25 cellular contexts compared by ENCODE assay signal in genomic region chr22:49586244-49586748, GRCh38.
DNase-seq lines count a peak whose midpoint lies in the region; ATAC-seq, FAIRE-seq and TF ChIP-seq lines count a peak whose summit lies in the region.
"Had no signal": no experiment of that assay in that cellular context is flagged by ENCODE, and none has a peak within 500 bp of the region (broad histone marks: within the 10 kb centered on the region; RNA-seq: fewer than 3 reads in every experiment).

No MANE protein-coding gene starts in this region.

- intact Hi-C loops in K562 (cut with micrococcal nuclease): no loop called here

- TF ChIP-seq RAD21 in Ishikawa (IDR thresholded peaks at IDR 0.05; ENCODE audit: low read depth) (no peak), K562 (CRISPR knock-in tag; conservative IDR thresholded peaks at IDR 0.05 in 1 of 2, IDR thresholded peaks at IDR 0.05 in 1 of 2) (no peak)

- H3K79me1 ChIP-seq in mesendoderm (ENCODE audit: low read length): no peaks in the 10 kb centered on the region

- TF ChIP-seq POLR2A in K562 (conservative IDR thresholded peaks at IDR 0.05): no peak

- no peaks in the 10 kb centered on the region for H3F3A ChIP-seq in GM23338 (replicated peaks; ENCODE audit: low read depth)

- H3K4me1 ChIP-seq in GM23338 (ENCODE audit: insufficient read depth) (no peaks in the 10 kb centered on the region), K562 (replicated peaks in 1 of 2; ENCODE audit: control insufficient read depth in 2 of 2, insufficient read depth in 2 of 2, low read length in 2 of 2) (no peaks in the 10 kb centered on the region; a peak in 2 of 5 replicates), mesendoderm (ENCODE audit: control insufficient read depth, low read depth, low read length) (no peaks in the 10 kb centered on the region)

- no peaks in the 10 kb centered on the region for H3K79me2 ChIP-seq in GM23338 (replicated peaks; ENCODE audit: insufficient read depth)
- H3K79me2 ChIP-seq in K562 (ENCODE audit: control insufficient read depth, insufficient read depth, low read length): peaks cover 30% of the 10 kb centered on the region
- H3K79me2 ChIP-seq in mesendoderm (ENCODE audit: control insufficient read depth, insufficient read depth, low read length): no peaks in the 10 kb centered on the region
- H3K79me2 ChIP-seq: hepatocyte had no signal

- H3K9ac ChIP-seq in K562 (ENCODE audit: insufficient read depth in 1 of 2, low read depth in 2 of 2, low read length in 2 of 2): no peak overlapping the region
- H3K9ac ChIP-seq in mesendoderm (ENCODE audit: low read length): no peak overlapping the region

- 0 out of 2 replicates have a peak, but pooled peaks cover 2% of the 10 kb centered on the region for H3K9me3 ChIP-seq in K562 (replicated peaks; ENCODE audit: control insufficient read depth, insufficient read depth, low read depth, low read length)
- H3K9me3 ChIP-seq: thoracic aorta had no signal

- H2BK120ac ChIP-seq in mesendoderm (ENCODE audit: low read depth, low read length): no peak overlapping the region

- no peak overlapping the region for H2AFZ ChIP-seq in GM23338
- H2AFZ ChIP-seq in K562 (ENCODE audit: low read depth, low read length): no peak overlapping the region
- H2AFZ ChIP-seq: hepatocyte had no signal

- no peak overlapping the region for H4K8ac ChIP-seq in mesendoderm (ENCODE audit: low read depth, low read length)

- H2BK5ac ChIP-seq in mesendoderm (ENCODE audit: low read length): no peak overlapping the region

- BruUV-seq in K562 (replicated peaks; lab: Mats Ljungman, UMichigan): no TSS peak

- FAIRE-seq in K562 (lab: Jason Lieb, UNC): no peak

- no peak overlapping the region for H3K23ac ChIP-seq in mesendoderm (ENCODE audit: low read length)

- H3K9me2 ChIP-seq in GM23338 (ENCODE audit: insufficient read depth): no peaks in the 10 kb centered on the region

- no peak overlapping the region for H3K4ac ChIP-seq in mesendoderm (ENCODE audit: low read depth, low read length)

- H3K36me3 Mint-ChIP-seq in GM23338 (ENCODE audit: low read depth): no peaks in the 10 kb centered on the region

- no peak overlapping the region; the same call in 1 of the 2 replicates for H3K27ac Mint-ChIP-seq in GM23338
- H3K27ac Mint-ChIP-seq: CD4-positive, alpha-beta T cell; HFFc6; T-helper 17 cell had no signal

- peaks cover 3% of the 10 kb centered on the region; the same call in 2 of the 3 replicates for H3K4me1 Mint-ChIP-seq in GM23338

- H3K27ac ChIP-seq in GM23338 (ENCODE audit: low read depth) (no peak overlapping the region), K562 (ENCODE audit: extremely low read depth, low read depth, low read length) (no peak overlapping the region), mesendoderm (ENCODE audit: low read depth, low read length) (no peak overlapping the region)
- H3K27ac ChIP-seq: dorsolateral prefrontal cortex, hepatocyte, thoracic aorta, VCaP had no signal

- H3K4me2 ChIP-seq in GM23338: no peak overlapping the region
- H3K4me2 ChIP-seq in K562 (ENCODE audit: insufficient read depth, low read length): no peak overlapping the region
- no peak overlapping the region for H3K4me2 ChIP-seq in mesendoderm (ENCODE audit: low read length)
- H3K4me2 ChIP-seq: hepatocyte had no signal

- POLR2A ChIA-PET in K562 (lab: Yijun Ruan, JAX): no interaction called here

- H3K4me3 ChIP-seq in GM23338 (no peak overlapping the region), K562 (no peak overlapping the region), mesendoderm (ENCODE audit: low read length) (no peak overlapping the region)
- H3K4me3 ChIP-seq: dorsolateral prefrontal cortex, hepatocyte, thoracic aorta had no signal

- TF ChIP-seq CTCF in GM23338 (conservative IDR thresholded peaks at IDR 0.05; ENCODE audit: low read depth in 2 of 2): no peak
- TF ChIP-seq CTCF in K562 (IDR thresholded peaks at IDR 0.05 in 2 of 3, conservative IDR thresholded peaks at IDR 0.05 in 1 of 3; ENCODE audit: insufficient read depth in 2 of 3, low read depth in 1 of 3, low read length in 3 of 3): no peak

- H4K5ac ChIP-seq in mesendoderm (ENCODE audit: low read length): no peak overlapping the region

- DNase-seq in GM23338 (ENCODE audit: low spot score) (no peak), K562 (ENCODE audit: extremely low read depth in 1 of 4, low spot score in 3 of 4) (no peak), mesendoderm (peak; percentile 17), NCI-H146 (lab: John Stamatoyannopoulos, UW) (no peak), putamen (ENCODE audit: low spot score) (no peak)
- DNase-seq: activated gamma-delta T cell treated with Interleukin-2 at 50 U/mL for 16 hours; amygdala; foreskin fibroblast; HFFc6; immature natural killer cell; NCI-H510A treated with DMSO at 0.1 percent for 48 hours; retina; RPMI8226; stimulated activated CD4-positive, alpha-beta T cell treated with anti-CD3 and anti-CD28 coated beads, Interleukin-4, amount 100 ng/mL, for 24 hours; stimulated activated naive CD4-positive, alpha-beta T cell treated with Interleukin-2 at 50 U/mL for 16 hours; T-helper 17 cell had no signal

- WGBS in K562 (ENCODE audit: insufficient coverage, low coverage, missing lambda C conversion rate): 87% methylated on average over 13 of the region's 20 CpGs
- WGBS in mesendoderm (ENCODE audit: extremely low coverage, insufficient coverage, low lambda C conversion rate): no CpG with 5 or more reads among the region's 20 CpGs

- CTCF ChIA-PET in K562 (lab: Yijun Ruan, JAX; ENCODE audit: low intra/inter-chr PET ratio): no interaction called here

- no peaks in the 10 kb centered on the region for H3K9me1 ChIP-seq in K562 (ENCODE audit: control insufficient read depth, insufficient read depth, low read length)

- H2AK5ac ChIP-seq in mesendoderm (ENCODE audit: low read length): no peak overlapping the region

- H3K9me3 Mint-ChIP-seq in GM23338: no peaks in the 10 kb centered on the region; the same call in 2 of the 3 replicates
- H3K9me3 Mint-ChIP-seq: CD4-positive, alpha-beta T cell; central memory CD8-positive, alpha-beta T cell; immature natural killer cell had no signal

- peak overlapping the region; percentile 9 for H3K56ac ChIP-seq in mesendoderm (ENCODE audit: low read length)

- H2BK15ac ChIP-seq in mesendoderm (replicated peaks; ENCODE audit: low read depth): no peak overlapping the region

- H3K4me3 Mint-ChIP-seq in GM23338: no peak overlapping the region
- H3K4me3 Mint-ChIP-seq: CD4-positive, alpha-beta T cell; central memory CD8-positive, alpha-beta T cell; HFFc6; immature natural killer cell; T-helper 17 cell had no signal

- H3K27me3 Mint-ChIP-seq in GM23338 (ENCODE audit: insufficient read depth, low read depth, poor library complexity): peaks cover 4% of the 10 kb centered on the region
- H3K27me3 Mint-ChIP-seq: CD4-positive, alpha-beta T cell; central memory CD8-positive, alpha-beta T cell; T-helper 17 cell had no signal

- in situ Hi-C loops in K562 (cut with MboI): no loop called here

- no peaks in the 10 kb centered on the region for H4K20me1 ChIP-seq in GM23338 (replicated peaks; ENCODE audit: insufficient read depth)
- H4K20me1 ChIP-seq in K562 (replicated peaks; ENCODE audit: control insufficient read depth, insufficient read depth, low read length): peaks cover 9% of the 10 kb centered on the region; the same call in 1 of the 2 replicates

- no peak for TF ChIP-seq EP300 in Ishikawa (IDR thresholded peaks at IDR 0.05; ENCODE audit: borderline replicate concordance)
- TF ChIP-seq EP300 in K562 (IDR thresholded peaks at IDR 0.05; ENCODE audit: low read length): no peak

- H3K27me3 ChIP-seq in GM23338 (ENCODE audit: insufficient read depth): no peaks in the 10 kb centered on the region
- H3K27me3 ChIP-seq in K562 (ENCODE audit: control insufficient read depth in 2 of 2, insufficient read depth in 2 of 2, low read length in 2 of 2): no peaks in the 10 kb centered on the region
- H3K27me3 ChIP-seq in mesendoderm (ENCODE audit: insufficient read depth, low read length, poor library complexity): no peaks in the 10 kb centered on the region
- H3K27me3 ChIP-seq: dorsolateral prefrontal cortex, hepatocyte had no signal

- peaks cover 3% of the 10 kb centered on the region; the same call in 1 of the 2 replicates for H3K36me3 ChIP-seq in GM23338 (ENCODE audit: insufficient read depth)
- peaks cover 33% of the 10 kb centered on the region; the same call in 2 of the 3 replicates for H3K36me3 ChIP-seq in K562 (ENCODE audit: control insufficient read depth, insufficient read depth, low read length)
- no peaks in the 10 kb centered on the region for H3K36me3 ChIP-seq in mesendoderm (ENCODE audit: control insufficient read depth, insufficient read depth, low read length)
- H3K36me3 ChIP-seq: thoracic aorta had no signal

- H3K18ac ChIP-seq in mesendoderm (ENCODE audit: low read length): no peak overlapping the region

- ATAC-seq in GM23338: no peak
- ATAC-seq in K562: no peak
- ATAC-seq in GM19328 (IDR thresholded peaks at IDR 0.05; ENCODE audit: unreplicated experiment): no peak
- no peak for ATAC-seq in GM18858 (IDR thresholded peaks at IDR 0.05; ENCODE audit: unreplicated experiment)
- ATAC-seq: T-helper 17 cell had no signal

TF ChIP-seq in GM23338, 12 proteins besides CTCF, POLR2A, EP300 and RAD21 (continues in another document):
- no peak for TF ChIP-seq STAT1 (IDR thresholded peaks at IDR 0.05; ENCODE audit: unreplicated experiment)

TF ChIP-seq in Ishikawa, 13 proteins besides CTCF, POLR2A, EP300 and RAD21:
- TF ChIP-seq USF1 (IDR thresholded peaks at IDR 0.05) (no peak), CREB1 (IDR thresholded peaks at IDR 0.05; ENCODE audit: low read depth) (peak; percentile 68)
TF ChIP-seq in Ishikawa: peak in this region for 1.

TF ChIP-seq in K562, 482 proteins besides CTCF, POLR2A, EP300 and RAD21 (continues in another document):
- TF ChIP-seq ATF1 (CRISPR knock-in tag; IDR thresholded peaks at IDR 0.05) (no peak), ATF1 (tag; IDR thresholded peaks at IDR 0.05) (peak; percentile 75), PURB (CRISPR knock-in tag; IDR thresholded peaks at IDR 0.05; ENCODE audit: low read depth) (no peak), NCOA2 (IDR thresholded peaks at IDR 0.05; ENCODE audit: partially characterized antibody in 2 of 2) (no peak), MTA3 (IDR thresholded peaks at IDR 0.05; ENCODE audit: borderline replicate concordance) (0 out of 2 replicates have a peak, but pooled peaks have one; percentile 58), CREB1 (IDR thresholded peaks at IDR 0.05) (peak; percentile 83), CREB1 (CRISPR knock-in tag; IDR thresholded peaks at IDR 0.05) (peak; percentile 86), SP1 (CRISPR knock-in tag; IDR thresholded peaks at IDR 0.05) (no peak), MXD1 (CRISPR knock-in tag; IDR thresholded peaks at IDR 0.05; ENCODE audit: borderline replicate concordance, poor library complexity, severe bottlenecking) (no peak), CREM (IDR thresholded peaks at IDR 0.05; ENCODE audit: low read depth) (peak; percentile 78; the same call in 1 of the 2 replicates)
